In genomic region chr5:116318091-116318854, GRCh38 we compare ENCODE assay signal across 28 cellular contexts.
"Had no signal": no experiment of that assay in that cellular context is flagged by ENCODE, and none has a peak within 500 bp of the region (broad histone marks: within the 10 kb centered on the region; RNA-seq: fewer than 3 reads in every experiment).

No MANE protein-coding gene starts in this region.

- H3K4me2 ChIP-seq: neural progenitor cell, smooth muscle cell had no signal

- H3K4me1 ChIP-seq: neural progenitor cell, parathyroid adenoma, psoas muscle, suprapubic skin, testis, upper lobe of right lung, uterus had no signal

- H3K4me3 ChIP-seq: neural progenitor cell, ovary, psoas muscle, skin epidermis, smooth muscle cell, spleen, suprapubic skin, testis, tibial artery, transverse colon, upper lobe of right lung, uterus had no signal

- H3K27me3 ChIP-seq: neural progenitor cell, ovary, spleen, suprapubic skin, testis, tibial artery, transverse colon, upper lobe of right lung, uterus had no signal

- H3K79me2 ChIP-seq: parathyroid adenoma had no signal

- H2AFZ ChIP-seq: neural progenitor cell, parathyroid adenoma had no signal

- DNase-seq: natural killer cell; occipital lobe; ovary; posterior cingulate gyrus; psoas muscle; right cardiac atrium; spleen; stimulated activated CD4-positive, alpha-beta T cell treated with anti-CD3 and anti-CD28 coated beads, Interleukin-12 subunit alpha, Interleukin-12 subunit beta, amount 100 ng/mL, for 4 hours; stimulated activated CD4-positive, alpha-beta T cell treated with anti-CD3 and anti-CD28 coated beads, Interleukin-1b, Interleukin-23, amount 100 ng/mL, for 48 hours; stimulated activated CD4-positive, alpha-beta T cell treated with anti-CD3 and anti-CD28 coated beads, Interleukin-4, amount 100 ng/mL, for 1 hour; stimulated activated CD4-positive, alpha-beta T cell treated with anti-CD3 and anti-CD28 coated beads, Interleukin-4, amount 100 ng/mL, for 4 hours; stimulated activated CD8-positive, alpha-beta memory T cell treated with anti-CD3 and anti-CD28 coated beads, Interleukin-4, amount 100 ng/mL, for 48 hours; stimulated activated naive CD4-positive, alpha-beta T cell; stimulated activated naive CD8-positive, alpha-beta T cell treated with anti-CD3 and anti-CD28 coated beads, Interleukin-15, amount 100 ng/mL, for 72 hours; stimulated activated naive CD8-positive, alpha-beta T cell treated with anti-CD3 and anti-CD28 coated beads, Interleukin-15, Interleukin-2, amounts not matched to agents 100 U/mL and 50 U/mL, for 24 hours; substantia nigra; testis; tibial artery; transverse colon; upper lobe of right lung; uterus had no signal

- H3K27ac ChIP-seq: neural progenitor cell, ovary, parathyroid adenoma, psoas muscle, skin epidermis, spleen, suprapubic skin, testis, tibial artery, transverse colon, upper lobe of right lung, uterus had no signal

- H3K9ac ChIP-seq: neural progenitor cell, parathyroid adenoma had no signal

- H3K9me3 ChIP-seq: psoas muscle, testis, transverse colon, upper lobe of right lung had no signal

- H3K36me3 ChIP-seq: ovary, upper lobe of right lung, uterus had no signal

- ATAC-seq: natural killer cell; psoas muscle; right cardiac atrium; sciatic nerve; stimulated activated memory B cell treated with anti-CD40 and anti-IgM and Interleukin-4, amounts not matched to agents 10 μg/mL and 1 μg/mL and 100 μg/mL, for 72 hours; stimulated activated naive CD8-positive, alpha-beta T cell treated with anti-CD3 and anti-CD28 coated beads, Interleukin-15, amount 100 ng/mL, for 72 hours; stimulated activated naive CD8-positive, alpha-beta T cell treated with anti-CD3 and anti-CD28 coated beads, Interleukin-15, Interleukin-2, amounts not matched to agents 100 U/mL and 50 U/mL, for 24 hours; upper lobe of right lung had no signal
